ENCODE assay signal across 1 cellular context in genomic region chr11:13962562-13963168, GRCh38.
TF ChIP-seq lines count a peak whose summit lies in the region.

SPON1 (plus strand) TSS chr11:13962723; CDS start chr11:13962905, 182 bp downstream.

TF ChIP-seq in endothelial cell of umbilical vein, 7 proteins besides CTCF, POLR2A, EP300 and RAD21:
- no peak for TF ChIP-seq MYC (IDR thresholded peaks at IDR 0.05; ENCODE audit: low read depth, low read length)
- TF ChIP-seq MAX (IDR thresholded peaks at IDR 0.05; ENCODE audit: insufficient read depth, insufficient read length), result no peak
- TF ChIP-seq JUN (IDR thresholded peaks at IDR 0.05; ENCODE audit: borderline replicate concordance, insufficient read depth, insufficient read length, low read depth), result no peak
- peak; percentile 94 for TF ChIP-seq EZH2 (IDR thresholded peaks at IDR 0.05; ENCODE audit: borderline replicate concordance, low read depth, low read length, severe bottlenecking)
- TF ChIP-seq POLR2AphosphoS5 (IDR thresholded peaks at IDR 0.05; ENCODE audit: insufficient read depth, low read depth, low read length), result no peak
